8 cellular contexts compared by ENCODE assay signal in the genomic region with DNA sequence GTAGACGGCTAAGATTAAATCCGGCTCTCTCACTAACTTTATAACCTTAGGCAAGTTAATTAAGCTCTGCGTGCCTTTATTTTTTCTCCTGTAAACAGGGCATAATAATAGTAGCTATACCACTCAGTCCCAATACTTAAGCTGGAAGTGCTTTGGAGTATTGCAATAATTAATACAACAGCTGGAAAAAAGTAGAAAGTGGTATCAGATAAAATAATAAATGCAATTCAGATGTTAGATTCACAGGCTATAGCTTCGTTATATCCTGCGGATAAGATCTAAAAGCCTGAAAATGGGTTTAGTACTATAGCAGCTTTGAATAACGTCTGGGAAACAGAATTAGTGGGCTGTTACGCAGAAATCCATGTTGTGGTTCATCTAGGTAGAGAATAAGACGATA.
"Had no signal": no experiment of that assay in that cellular context is flagged by ENCODE, and none has a peak within 500 bp of the region (broad histone marks: within the 10 kb centered on the region; RNA-seq: fewer than 3 reads in every experiment).

No MANE protein-coding gene starts in this region.

- H3K9ac ChIP-seq: GM23248 had no signal

- H3K4me3 Mint-ChIP-seq: HFFc6 had no signal

- ATAC-seq: HCT116, K562 had no signal

- H3K9me3 Mint-ChIP-seq: HFFc6 had no signal

- H3K27ac ChIP-seq: GM23248 had no signal

- H3K4me3 ChIP-seq: GM23248, HAP-1, K562 had no signal

- DNase-seq: GM23248, GOT3, H7, HFFc6, IMR-90 had no signal

- H2AFZ ChIP-seq: GM23248 had no signal

- H3K27ac Mint-ChIP-seq: HFFc6 had no signal

- H3K36me3 ChIP-seq: HAP-1 had no signal
